7 cellular contexts compared by ENCODE assay signal in genomic region chr2:97664636-97664970, GRCh38. TPM values are rescaled to one million over a fixed set of nuclear protein-coding genes. Genes with fewer than 3 reads are reported as not detected.
A peak's percentile ranks its signal among the peaks of the same experiment; 100 is the strongest.
DNase-seq lines count a peak whose midpoint lies in the region; ATAC-seq, FAIRE-seq and TF ChIP-seq lines count a peak whose summit lies in the region.

No MANE protein-coding gene starts in this region.

- H3K4me1 Mint-ChIP-seq in chondrocyte (ENCODE audit: low read depth) = peaks cover 30% of the 10 kb centered on the region
- peaks cover 15 to 48% (median 35%) of the 10 kb centered on the region in 7 donors for H3K4me1 Mint-ChIP-seq in naive thymus-derived CD4-positive, alpha-beta T cell

- H3K4me3 Mint-ChIP-seq in chondrocyte (ENCODE audit: unreplicated experiment) = peak overlapping the region; percentile 83
- peak overlapping the region; percentile 86 to 98 (median 95) for H3K4me3 Mint-ChIP-seq in naive thymus-derived CD4-positive, alpha-beta T cell

- no peak for ATAC-seq in naive thymus-derived CD4-positive, alpha-beta T cell

- no peaks in the 10 kb centered on the region for H3K9me3 Mint-ChIP-seq in chondrocyte (ENCODE audit: low read depth)
- no peaks in the 10 kb centered on the region for H3K9me3 Mint-ChIP-seq in naive thymus-derived CD4-positive, alpha-beta T cell

- H3K36me3 ChIP-seq in naive thymus-derived CD4-positive, alpha-beta T cell (ENCODE audit: control insufficient read depth in 2 of 3, insufficient read depth in 3 of 3, low read length in 3 of 3) = peaks cover 0 to 12% (median 0%) of the 10 kb centered on the region in 3 experiments

- peak; percentile 55 for TF ChIP-seq CTCF in chondrocyte (IDR thresholded peaks at IDR 0.05)

- no peaks in the 10 kb centered on the region for H3K27me3 ChIP-seq in naive thymus-derived CD4-positive, alpha-beta T cell (ENCODE audit: control insufficient read depth in 2 of 2, insufficient read depth in 2 of 2, low read length in 2 of 2)

- peaks cover 4% of the 10 kb centered on the region for H3K36me3 Mint-ChIP-seq in chondrocyte (ENCODE audit: low read depth)
- H3K36me3 Mint-ChIP-seq in naive thymus-derived CD4-positive, alpha-beta T cell = peaks cover 0 to 6% (median 0%) of the 10 kb centered on the region in 5 donors

- H3K27ac Mint-ChIP-seq in chondrocyte (ENCODE audit: unreplicated experiment) = peak overlapping the region; percentile 95
- peak overlapping the region; percentile 95 to 99 (median 98) for H3K27ac Mint-ChIP-seq in naive thymus-derived CD4-positive, alpha-beta T cell

- H3K27ac ChIP-seq in naive thymus-derived CD4-positive, alpha-beta T cell (ENCODE audit: low read depth, low read length) = peak overlapping the region; percentile 98

- peak; percentile 58 for DNase-seq in GF-D8 (lab: John Stamatoyannopoulos, UW)
- DNase-seq in NCI-H226 = peak; percentile 2
- no peak for DNase-seq in chondrocyte (ENCODE audit: low spot score)
- DNase-seq in naive thymus-derived CD4-positive, alpha-beta T cell = no peak
- no peak for DNase-seq in COLO829 (ENCODE audit: low spot score)
- DNase-seq in ureter (ENCODE audit: low spot score) = no peak
- no peak for DNase-seq in RCC 7860 (ENCODE audit: low spot score)

- no peaks in the 10 kb centered on the region for H3K27me3 Mint-ChIP-seq in chondrocyte (ENCODE audit: low read depth)
- no peaks in the 10 kb centered on the region for H3K27me3 Mint-ChIP-seq in naive thymus-derived CD4-positive, alpha-beta T cell

- no peaks in the 10 kb centered on the region for H3K9me3 ChIP-seq in naive thymus-derived CD4-positive, alpha-beta T cell (ENCODE audit: control insufficient read depth in 2 of 3, low read length in 3 of 3)

- peaks cover 16 to 25% of the 10 kb centered on the region in 2 donors for H3K4me1 ChIP-seq in naive thymus-derived CD4-positive, alpha-beta T cell (ENCODE audit: control insufficient read depth in 2 of 2, insufficient read depth in 2 of 2, low read length in 2 of 2)

- POLR2A ChIA-PET in naive thymus-derived CD4-positive, alpha-beta T cell (lab: Charles Lee) = interaction anchor here (0.6 to 8.2 kb wide), 9 partner anchors 8 to 80 kb away, joined by 3 to 162 read pairs (median 5); partner anchors contain the start of genes ANKRD36B, COX5B and ZAP70

- intact Hi-C loops in naive thymus-derived CD4-positive, alpha-beta T cell (cut with micrococcal nuclease) = loop anchor here (1.0 to 10.0 kb wide), 14 partner anchors 18 to 1826 kb away; partner anchors contain the start of genes EIF5B (in 2 of the 2), TXNDC9 (in 2 of the 2), COA5 (in 1 of the 2) and KANSL3 (in 1 of the 2)

- H3K4me3 ChIP-seq in naive thymus-derived CD4-positive, alpha-beta T cell (ENCODE audit: low read length) = peak overlapping the region; percentile 81

- no peak for FAIRE-seq in RCC 7860 (lab: Jason Lieb, UNC)

- CTCF ChIA-PET in naive thymus-derived CD4-positive, alpha-beta T cell (lab: Charles Lee) = interaction anchor here (0.6 to 2.6 kb wide), 8 partner anchors 11 to 74 kb away, joined by 3 to 13 read pairs (median 4); no protein-coding TSS in a partner anchor

RNA-seq across cellular contexts. Expression of gene ACTR1B, which starts 0.8 kb away (rescaled TPM):
- total RNA-seq in chondrocyte (51.0 to 66.0 TPM (median 51.8 TPM) in 3 replicates), ureter (67.4 TPM)
- 10 to 100 TPM; 75.9 to 95.5 (median 89.5) TPM for total RNA-seq in naive thymus-derived CD4-positive, alpha-beta T cell
- polyA plus RNA-seq in naive thymus-derived CD4-positive, alpha-beta T cell = 10 to 100 TPM; 13.2 to 14.7 TPM

RNA-seq across cellular contexts. Expression of gene C2orf92, which starts 4.9 kb away (rescaled TPM):
- total RNA-seq in chondrocyte (8.8 to 11.6 TPM (median 10.0 TPM) in 3 replicates), ureter (9.2 TPM)
- total RNA-seq in naive thymus-derived CD4-positive, alpha-beta T cell = 10 to 100 TPM; 10.7 to 23.4 (median 21.0) TPM
- polyA plus RNA-seq in naive thymus-derived CD4-positive, alpha-beta T cell = 1 to 10 TPM in 1 of 2 donors, under 1 TPM in 1; 0.66 to 1.1 TPM

RNA-seq across cellular contexts. Expression of gene COX5B, which starts 18.7 kb away (rescaled TPM):
- total RNA-seq in chondrocyte (147 to 170 TPM (median 150 TPM) in 3 replicates), ureter (254 TPM)
- total RNA-seq in naive thymus-derived CD4-positive, alpha-beta T cell = 100 to 1,000 TPM; 111 to 213 (median 122) TPM
- polyA plus RNA-seq in naive thymus-derived CD4-positive, alpha-beta T cell = 100 to 1,000 TPM; 225 to 385 TPM

RNA-seq across cellular contexts. Expression of gene ZAP70, which starts 48.8 kb away (rescaled TPM):
- 0.37 to 0.41 TPM in 2 of 3 replicates, not detected in the other for total RNA-seq in chondrocyte
- total RNA-seq in naive thymus-derived CD4-positive, alpha-beta T cell = 100 to 1,000 TPM; 354 to 432 (median 382) TPM
- polyA plus RNA-seq in naive thymus-derived CD4-positive, alpha-beta T cell = 100 to 1,000 TPM; 105 to 166 TPM
- 5.2 TPM for total RNA-seq in ureter

Comparison
In these comparisons a context has a peak if more than half of its experiments do, and no peak if none do; other contexts are left out.
1. DNase-seq: peak in GF-D8 (single experiment) and NCI-H226 (single experiment); none in chondrocyte (single experiment), naive thymus-derived CD4-positive, alpha-beta T cell (0 of 9), COLO829 (single experiment), ureter (single experiment) and RCC 7860 (single experiment).